ENCODE assay signal across 16 cellular contexts in the genomic region with DNA sequence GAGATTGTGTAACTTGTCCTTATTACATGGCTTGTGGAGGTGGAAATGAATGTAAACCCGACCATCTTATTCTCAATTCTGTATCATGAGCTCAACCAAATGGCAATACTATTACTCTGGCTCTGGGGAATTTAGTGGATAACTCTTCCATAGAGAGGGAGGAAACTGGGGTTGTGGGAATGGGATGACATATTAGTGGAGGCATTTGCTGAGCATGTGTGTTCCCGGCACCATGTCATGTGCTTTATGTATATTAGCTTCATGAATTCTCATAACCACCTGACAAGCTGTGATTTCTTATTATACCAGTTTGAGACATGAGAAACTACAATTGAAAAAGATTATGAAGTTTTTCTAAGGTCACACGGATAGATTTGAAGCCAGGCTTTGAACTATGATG.
"Had no signal": no experiment of that assay in that cellular context is flagged by ENCODE, and none has a peak within 500 bp of the region (broad histone marks: within the 10 kb centered on the region; RNA-seq: fewer than 3 reads in every experiment).

No MANE protein-coding gene starts in this region.

- H3K27me3 ChIP-seq: esophagus muscularis mucosa, neural progenitor cell, pancreas, transverse colon had no signal

- H3K4me3 ChIP-seq: coronary artery, esophagus muscularis mucosa, neural progenitor cell, pancreas, skin epidermis, transverse colon had no signal

- H3K9me3 ChIP-seq: esophagus muscularis mucosa, pancreas, transverse colon had no signal

- H3K36me3 ChIP-seq: esophagus muscularis mucosa, neural progenitor cell, pancreas, transverse colon, WERI-Rb-1 had no signal

- H3K27ac ChIP-seq: coronary artery, esophagus muscularis mucosa, neural progenitor cell, pancreas, skin epidermis, transverse colon, WERI-Rb-1 had no signal

- H3K4me1 ChIP-seq: esophagus muscularis mucosa, neural progenitor cell, pancreas, transverse colon had no signal

- DNase-seq: activated CD4-positive, alpha-beta T cell treated with anti-CD3 and anti-CD28 coated beads, Interleukin-2, amount 50 U/mL, for 48 hours; activated CD8-positive, alpha-beta memory T cell treated with anti-CD3 and anti-CD28 coated beads, Interleukin-2, amount 10 ng/mL, durations not matched to agents 7 days and 5 days; activated naive CD4-positive, alpha-beta T cell treated with anti-CD3 and anti-CD28 coated beads, Interleukin-2, amount 10 ng/mL, durations not matched to agents 7 days and 5 days; activated T-cell treated with anti-CD3 and anti-CD28 coated beads, Interleukin-2, amount 50 U/mL, for 1 hour; central memory CD4-positive, alpha-beta T cell; pancreas; stimulated activated CD4-positive, alpha-beta T cell treated with anti-CD3 and anti-CD28 coated beads, Interleukin-15, amount 100 ng/mL, for 24 hours; stimulated activated CD4-positive, alpha-beta T cell treated with anti-CD3 and anti-CD28 coated beads, Interleukin-4, amount 100 ng/mL, for 1 hour; stimulated activated naive B cell treated with anti-CD40 and anti-IgM and Interleukin-4, amounts not matched to agents 10 μg/mL and 1 μg/mL and 100 μg/mL, for 72 hours; substantia nigra; transverse colon; WERI-Rb-1 had no signal

- H3K4me2 ChIP-seq: neural progenitor cell had no signal

- ATAC-seq: activated CD8-positive, alpha-beta memory T cell treated with anti-CD3 and anti-CD28 coated beads, Interleukin-2, amount 10 ng/mL, durations not matched to agents 7 days and 5 days; pancreas; stimulated activated naive B cell treated with anti-CD40 and anti-IgM and Interleukin-4, amounts not matched to agents 10 μg/mL and 1 μg/mL and 100 μg/mL, for 72 hours had no signal

- H2AFZ ChIP-seq: neural progenitor cell had no signal
